Comparison of ENCODE assay signal across 20 cellular contexts in genomic region chr4:169241480-169241879, GRCh38. TPM values are rescaled to one million over a fixed set of nuclear protein-coding genes. Genes with fewer than 3 reads are reported as not detected.
DNase-seq lines count a peak whose midpoint lies in the region; ATAC-seq, FAIRE-seq and TF ChIP-seq lines count a peak whose summit lies in the region.
"Had no signal": no experiment of that assay in that cellular context is flagged by ENCODE, and none has a peak within 500 bp of the region (broad histone marks: within the 10 kb centered on the region; RNA-seq: fewer than 3 reads in every experiment).

No MANE protein-coding gene starts in this region.

- no peak overlapping the region for H2BK5ac ChIP-seq in H1 (ENCODE audit: low read depth, low read length)

- H2BK120ac ChIP-seq in H1 (replicated peaks; ENCODE audit: low read depth, low read length): no peak overlapping the region

- H3K4me1 Mint-ChIP-seq in nephron: peaks cover 41% of the 10 kb centered on the region
- H3K4me1 Mint-ChIP-seq in activated naive CD8-positive, alpha-beta T cell treated with anti-CD3 and anti-CD28 coated beads for 36 hours: no peaks in the 10 kb centered on the region

- H3K4me3 ChIP-seq in right atrium auricular region (no peak overlapping the region), H1 (ENCODE audit: extremely low read depth in 1 of 4, insufficient read depth in 2 of 4, low read depth in 3 of 4, low read length in 4 of 4) (no peak overlapping the region)

- H3K4me3 Mint-ChIP-seq in nephron: no peak overlapping the region
- H3K4me3 Mint-ChIP-seq in activated naive CD8-positive, alpha-beta T cell treated with anti-CD3 and anti-CD28 coated beads for 36 hours: no peak overlapping the region
- H3K4me3 Mint-ChIP-seq: H9 had no signal

- H2BK20ac ChIP-seq in H1 (ENCODE audit: low read length): no peak overlapping the region

- no peak overlapping the region for H4K8ac ChIP-seq in H1 (ENCODE audit: extremely low read depth, insufficient read depth, low read length)

- peaks cover 15% of the 10 kb centered on the region for H3K36me3 Mint-ChIP-seq in nephron (ENCODE audit: low read depth)
- no peaks in the 10 kb centered on the region for H3K36me3 Mint-ChIP-seq in activated naive CD8-positive, alpha-beta T cell treated with anti-CD3 and anti-CD28 coated beads for 36 hours

- H3K27ac ChIP-seq in right atrium auricular region: no peak overlapping the region
- H3K27ac ChIP-seq in H1 (ENCODE audit: low read depth, low read length): no peak overlapping the region

- H3K9ac ChIP-seq in H1 (replicated peaks in 1 of 4; ENCODE audit: extremely low read depth in 1 of 4, low read depth in 3 of 4, low read length in 3 of 4): no peak overlapping the region

- H3K4me1 ChIP-seq in right atrium auricular region (peaks cover 0 to 51% of the 10 kb centered on the region in 2 donors), H1 (replicated peaks in 1 of 4; ENCODE audit: control insufficient read depth in 3 of 4, insufficient read depth in 4 of 4, low read length in 3 of 4) (peaks cover 2 to 5% (median 4%) of the 10 kb centered on the region in 4 experiments; a peak in 4 of 7 replicates)

- TF ChIP-seq EP300 in H1 (IDR thresholded peaks at IDR 0.05; ENCODE audit: borderline replicate concordance in 1 of 2, low read depth in 2 of 2, low read length in 2 of 2): no peak

- H3K79me1 ChIP-seq in H1 (ENCODE audit: low read depth, low read length): no peaks in the 10 kb centered on the region

- no peak overlapping the region for H2AFZ ChIP-seq in H1 (ENCODE audit: low read length)

- no peaks in the 10 kb centered on the region for H3K9me3 Mint-ChIP-seq in nephron
- no peaks in the 10 kb centered on the region for H3K9me3 Mint-ChIP-seq in activated naive CD8-positive, alpha-beta T cell treated with anti-CD3 and anti-CD28 coated beads for 36 hours

- no peaks in the 10 kb centered on the region for H3K27me3 Mint-ChIP-seq in nephron (ENCODE audit: low read depth)
- H3K27me3 Mint-ChIP-seq in activated naive CD8-positive, alpha-beta T cell treated with anti-CD3 and anti-CD28 coated beads for 36 hours: peaks cover 5% of the 10 kb centered on the region

- no peak overlapping the region for H3K4ac ChIP-seq in H1 (replicated peaks; ENCODE audit: insufficient read length, low read depth, low read length)

- no peaks in the 10 kb centered on the region for H3K36me3 ChIP-seq in right atrium auricular region
- H3K36me3 ChIP-seq in H1 (ENCODE audit: control insufficient read depth in 2 of 4, insufficient read depth in 4 of 4, low read length in 3 of 4): no peaks in the 10 kb centered on the region

- H3K9me3 ChIP-seq in right atrium auricular region: no peaks in the 10 kb centered on the region
- H3K9me3 ChIP-seq in H1 (ENCODE audit: insufficient read depth in 2 of 2, low read depth in 1 of 2, low read length in 1 of 2): no peaks in the 10 kb centered on the region

- no peak overlapping the region for H3K4me2 ChIP-seq in H1 (ENCODE audit: insufficient read depth in 1 of 2, low read depth in 2 of 2, low read length in 2 of 2)

- no peak overlapping the region for H3K56ac ChIP-seq in H1 (replicated peaks; ENCODE audit: insufficient read length, low read depth, low read length)

- 90% methylated on average over 2 of the region's 2 CpGs; no CpG with 5 or more reads in 1 of the 2 experiments for WGBS in H1 (ENCODE audit: extremely low coverage in 1 of 2, insufficient coverage in 1 of 2, insufficient read length in 1 of 2, insufficient replicate concordance in 2 of 2, low coverage in 1 of 2, low lambda C conversion rate in 2 of 2, missing lambda C conversion rate in 1 of 2), 2 experiments

- no peak overlapping the region for H2BK15ac ChIP-seq in H1 (ENCODE audit: low read length)

- peak overlapping the region; percentile 12 for H4K91ac ChIP-seq in H1 (replicated peaks; ENCODE audit: insufficient read length, low read length)

- H3K27me3 ChIP-seq in right atrium auricular region: no peaks in the 10 kb centered on the region
- H3K27me3 ChIP-seq in H1 (replicated peaks in 1 of 4; ENCODE audit: control insufficient read depth in 3 of 4, extremely low read depth in 1 of 4, insufficient read depth in 3 of 4, low read length in 3 of 4): no peaks in the 10 kb centered on the region

- intact Hi-C loops in Right ventricle myocardium superior (cut with DNase I): no loop called here

- TF ChIP-seq CTCF in right atrium auricular region (IDR thresholded peaks at IDR 0.05) (no peak), H1 (IDR thresholded peaks at IDR 0.05; ENCODE audit: control extremely low read depth in 1 of 3, insufficient read depth in 1 of 3, low read depth in 1 of 3, low read length in 3 of 3) (no peak), nephron (IDR thresholded peaks at IDR 0.05; ENCODE audit: unreplicated experiment in 3 of 3) (no peak)

- no peaks in the 10 kb centered on the region for H3K23me2 ChIP-seq in H1 (ENCODE audit: low read depth, low read length)

- no peak overlapping the region for H2BK12ac ChIP-seq in H1 (ENCODE audit: low read depth, low read length)

- FAIRE-seq in H1 (lab: Jason Lieb, UNC): no peak
- FAIRE-seq: G401.6 had no signal

- H3K14ac ChIP-seq in H1 (ENCODE audit: insufficient read length): no peak overlapping the region

- no peak overlapping the region for H2AK5ac ChIP-seq in H1 (ENCODE audit: low read depth, low read length)

- POLR2A ChIA-PET in H1 (lab: Charles Lee; ENCODE audit: partially characterized antibody): no interaction called here

- TF ChIP-seq RAD21 in H1 (IDR thresholded peaks at IDR 0.05 in 1 of 2, conservative IDR thresholded peaks at IDR 0.05 in 1 of 2; ENCODE audit: low read depth in 2 of 2, low read length in 2 of 2): no peak

- H3K23ac ChIP-seq in H1 (ENCODE audit: insufficient read length): no peak overlapping the region

- TF ChIP-seq POLR2A in H1 (IDR thresholded peaks at IDR 0.05; ENCODE audit: control extremely low read depth in 1 of 2, low read depth in 2 of 2, low read length in 2 of 2): no peak

- peaks cover 0 to 3% of the 10 kb centered on the region in 2 experiments for H4K20me1 ChIP-seq in H1 (replicated peaks in 1 of 2; ENCODE audit: control insufficient read depth in 1 of 2, insufficient read depth in 2 of 2, low read length in 2 of 2)

- H3K18ac ChIP-seq in H1 (ENCODE audit: extremely low read depth, low read length): no peak overlapping the region

- no peak overlapping the region for H4K5ac ChIP-seq in H1 (ENCODE audit: insufficient read length, low read depth, low read length)

- CTCF ChIA-PET in H1 (lab: Charles Lee; ENCODE audit: partially characterized antibody): no interaction called here

- DNase-seq in Right ventricle myocardium superior: no peak
- DNase-seq in right atrium auricular region (ENCODE audit: low spot score): no peak
- no peak for DNase-seq in H1 (ENCODE audit: low read depth in 1 of 2, low spot score in 2 of 2)
- no peak for DNase-seq in stimulated activated CD4-positive, alpha-beta T cell treated with anti-CD3 and anti-CD28 coated beads, Interleukin-4, amount 100 ng/mL, for 1 hour
- no peak for DNase-seq in C1 segment of cervical spinal cord (lab: John Stamatoyannopoulos, UW)
- no peak for DNase-seq in activated naive CD8-positive, alpha-beta T cell treated with anti-CD3 and anti-CD28 coated beads for 36 hours
- DNase-seq in DMS153 treated with DMSO at 0.1 percent for 48 hours (lab: John Stamatoyannopoulos, UW; ENCODE audit: unreplicated experiment): no peak
- DNase-seq: 8988T, DND-41, H9, Karpas-422, MM.1S, NCI-H1092 treated with DMSO at 0.1 percent for 48 hours, NCI-H1694, NCI-H2107, NCI-H2227 treated with DMSO at 0.1 percent for 48 hours, NCI-H526, RPMI8226 had no signal

- ATAC-seq in Right ventricle myocardium superior (ENCODE audit: poor library complexity): peak; percentile 30

- H3K79me2 ChIP-seq in H1 (ENCODE audit: control insufficient read depth in 1 of 2, insufficient read depth in 2 of 2, low read length in 2 of 2): peaks cover 3 to 63% of the 10 kb centered on the region in 2 experiments; a peak in 3 of 4 replicates

- H3K27ac Mint-ChIP-seq in nephron: peak overlapping the region; percentile 57 to 83 (median 63)
- no peak overlapping the region for H3K27ac Mint-ChIP-seq in activated naive CD8-positive, alpha-beta T cell treated with anti-CD3 and anti-CD28 coated beads for 36 hours
- H3K27ac Mint-ChIP-seq: H9 had no signal

TF ChIP-seq in H1, 55 proteins besides CTCF, POLR2A, EP300 and RAD21:
- TF ChIP-seq EZH2 (IDR thresholded peaks at IDR 0.05; ENCODE audit: low read depth, low read length, severe bottlenecking): no peak
- TF ChIP-seq, protein P1, sequence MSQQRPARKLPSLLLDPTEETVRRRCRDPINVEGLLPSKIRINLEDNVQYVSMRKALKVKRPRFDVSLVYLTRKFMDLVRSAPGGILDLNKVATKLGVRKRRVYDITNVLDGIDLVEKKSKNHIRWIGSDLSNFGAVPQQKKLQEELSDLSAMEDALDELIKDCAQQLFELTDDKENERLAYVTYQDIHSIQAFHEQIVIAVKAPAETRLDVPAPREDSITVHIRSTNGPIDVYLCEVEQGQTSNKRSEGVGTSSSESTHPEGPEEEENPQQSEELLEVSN (IDR thresholded peaks at IDR 0.05): no peak
- no peak for TF ChIP-seq SP4 (IDR thresholded peaks at IDR 0.05; ENCODE audit: low read length)
- TF ChIP-seq YY1 (IDR thresholded peaks at IDR 0.05; ENCODE audit: low read depth, low read length): no peak
- no peak for TF ChIP-seq CEBPB (IDR thresholded peaks at IDR 0.05; ENCODE audit: low read depth, low read length)
- TF ChIP-seq TBP (IDR thresholded peaks at IDR 0.05; ENCODE audit: low read depth, low read length): no peak
- no peak for TF ChIP-seq SUZ12 (IDR thresholded peaks at IDR 0.05; ENCODE audit: low read length)
- TF ChIP-seq, protein P2, sequence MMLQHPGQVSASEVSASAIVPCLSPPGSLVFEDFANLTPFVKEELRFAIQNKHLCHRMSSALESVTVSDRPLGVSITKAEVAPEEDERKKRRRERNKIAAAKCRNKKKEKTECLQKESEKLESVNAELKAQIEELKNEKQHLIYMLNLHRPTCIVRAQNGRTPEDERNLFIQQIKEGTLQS (IDR thresholded peaks at IDR 0.05; ENCODE audit: insufficient read depth, low read depth, low read length): no peak
- TF ChIP-seq BACH1 (IDR thresholded peaks at IDR 0.05; ENCODE audit: low read length): no peak
TF ChIP-seq in H1: peak in this region for 0.

RNA-seq across cellular contexts. Expression of gene SH3RF1, which starts 29.3 kb away (rescaled TPM):
- total RNA-seq in Right ventricle myocardium superior: 8.3 TPM
- 10 to 100 TPM in 1 of 2 donors, 1 to 10 TPM in 1; 7.8 to 12.4 TPM for total RNA-seq in right atrium auricular region
- 14.2 and 15.1 TPM in 2 replicates for total RNA-seq in H1 (2021; fragmentation: NEBNext Ultra II Directional; extraction: Animal tissue kit (Norgen Biotek cat#: 25700))
- polyA plus RNA-seq in H1 (2011; rRNA removed): 6.9 and 9.4 TPM in 2 replicates
- polyA plus RNA-seq in H1 (2011; cell fraction: cytosol; rRNA removed): 3.9 TPM
- 13.3 TPM for polyA plus RNA-seq in H1 (2011; cell fraction: nucleus; rRNA removed)
- polyA plus RNA-seq in H1 (2012, experiment 1 of 2): 6.8 to 8.9 TPM (median 6.9 TPM) in 4 replicates
- polyA plus RNA-seq in H1 (2012, experiment 2 of 2): 1.9 TPM
- polyA plus RNA-seq in H1 (2013, experiment 1 of 2): 6.7 TPM
- polyA plus RNA-seq in H1 (2013, experiment 2 of 2): 6.9 TPM
- 36.6 and 41.2 TPM in 2 replicates for polyA minus RNA-seq in H1 (2011; rRNA and poly(A)+ RNA removed)
- 8.7 TPM for polyA minus RNA-seq in H1 (2011; cell fraction: cytosol; rRNA and poly(A)+ RNA removed)
- polyA minus RNA-seq in H1 (2011; cell fraction: nucleus; rRNA and poly(A)+ RNA removed): 31.0 TPM
- total RNA-seq in activated naive CD8-positive, alpha-beta T cell treated with anti-CD3 and anti-CD28 coated beads for 36 hours: under 1 TPM; 0.54 to 0.87 TPM
